ENCODE assay signal across 1 cellular context in genomic region chr6:31831350-31832215, GRCh38.
TF ChIP-seq lines count a peak whose summit lies in the region.

No MANE protein-coding gene starts in this region.

TF ChIP-seq in K562, 482 proteins besides CTCF, POLR2A, EP300 and RAD21 (continued from another document and continues in another):
- TF ChIP-seq PML (IDR thresholded peaks at IDR 0.05; ENCODE audit: low read length), result peak; percentile 9; the same call in 1 of the 2 replicates
- no peak for TF ChIP-seq CREM (IDR thresholded peaks at IDR 0.05; ENCODE audit: low read depth)
- no peak for TF ChIP-seq CHCHD3 (CRISPR knock-in tag; IDR thresholded peaks at IDR 0.05)
- TF ChIP-seq ZBED1 (IDR thresholded peaks at IDR 0.05), result peak; percentile 92; the same call in 1 of the 2 replicates
- TF ChIP-seq HSF4 (CRISPR knock-in tag; IDR thresholded peaks at IDR 0.05; ENCODE audit: borderline replicate concordance), result no peak
- no peak for TF ChIP-seq HMG20B (CRISPR knock-in tag; IDR thresholded peaks at IDR 0.05)
- TF ChIP-seq DEAF1 (CRISPR knock-in tag; IDR thresholded peaks at IDR 0.05), result 0 out of 2 replicates have a peak, but pooled peaks have one; percentile 20
- TF ChIP-seq STAT5B (CRISPR knock-in tag; IDR thresholded peaks at IDR 0.05), result no peak
- TF ChIP-seq TFAM (CRISPR knock-in tag; conservative IDR thresholded peaks at IDR 0.05), result no peak
- TF ChIP-seq ZNF655 (CRISPR knock-in tag; IDR thresholded peaks at IDR 0.05), result no peak
- TF ChIP-seq KAT7 (CRISPR knock-in tag; IDR thresholded peaks at IDR 0.05; ENCODE audit: borderline replicate concordance), result no peak
- TF ChIP-seq L3MBTL2 (IDR thresholded peaks at IDR 0.05), result no peak
- no peak for TF ChIP-seq RNF2 (IDR thresholded peaks at IDR 0.05)
- no peak for TF ChIP-seq ESRRA (IDR thresholded peaks at IDR 0.05; ENCODE audit: borderline replicate concordance, low read depth)
- peak; percentile 82 for TF ChIP-seq ZNF140 (CRISPR knock-in tag; IDR thresholded peaks at IDR 0.05)
- TF ChIP-seq ZNF507 (tag; conservative IDR thresholded peaks at IDR 0.05), result no peak
- TF ChIP-seq RBM14 (IDR thresholded peaks at IDR 0.05; ENCODE audit: borderline replicate concordance, insufficient read depth, low read depth, low read length), result no peak
- TF ChIP-seq BACH1 (tag; IDR thresholded peaks at IDR 0.05), result no peak
- peak; percentile 37; the same call in 1 of the 2 replicates for TF ChIP-seq NKRF (IDR thresholded peaks at IDR 0.05; ENCODE audit: borderline replicate concordance)
- no peak for TF ChIP-seq NFE2L1 (tag; IDR thresholded peaks at IDR 0.05; ENCODE audit: borderline replicate concordance, low read depth)
- 0 out of 2 replicates have a peak, but pooled peaks have one; percentile 45 for TF ChIP-seq SMAD4 (CRISPR knock-in tag; conservative IDR thresholded peaks at IDR 0.05)
- no peak for TF ChIP-seq FUS (optimal IDR thresholded peaks at IDR 0.05; ENCODE audit: low read depth, low read length)
- no peak for TF ChIP-seq ZNF280B (CRISPR knock-in tag; IDR thresholded peaks at IDR 0.05)
- TF ChIP-seq ETV1 (tag; conservative IDR thresholded peaks at IDR 0.05; ENCODE audit: low read depth), result peak; percentile 55; the same call in 1 of the 2 replicates
- TF ChIP-seq SMAD1 (IDR thresholded peaks at IDR 0.05; ENCODE audit: low read depth, low read length, partially characterized antibody), result peak; percentile 30
- TF ChIP-seq MLLT1 (IDR thresholded peaks at IDR 0.05), result peak in 1 of 2 experiments; percentile 54; a peak in 1 of 4 replicates
- TF ChIP-seq ZFPM2 (CRISPR knock-in tag; IDR thresholded peaks at IDR 0.05), result no peak
- TF ChIP-seq SAP30 (IDR thresholded peaks at IDR 0.05; ENCODE audit: borderline replicate concordance, insufficient read depth, low read depth, low read length, poor library complexity, severe bottlenecking), result no peak
- TF ChIP-seq NFIC (IDR thresholded peaks at IDR 0.05), result no peak
- no peak for TF ChIP-seq NONO (IDR thresholded peaks at IDR 0.05; ENCODE audit: low read depth in 2 of 2, low read length in 1 of 2)
- TF ChIP-seq MYNN (IDR thresholded peaks at IDR 0.05), result no peak
- no peak for TF ChIP-seq MYNN (CRISPR knock-in tag; IDR thresholded peaks at IDR 0.05)
- no peak for TF ChIP-seq ZBTB1 (CRISPR knock-in tag; IDR thresholded peaks at IDR 0.05; ENCODE audit: borderline replicate concordance, low read depth)
- peak in 1 of 2 experiments; percentile 43; a peak in 1 of 4 replicates for TF ChIP-seq ETV6 (IDR thresholded peaks at IDR 0.05; ENCODE audit: borderline replicate concordance in 1 of 2, low read depth in 2 of 2, low read length in 1 of 2)
- no peak for TF ChIP-seq ETV6 (CRISPR knock-in tag; IDR thresholded peaks at IDR 0.05; ENCODE audit: borderline replicate concordance)
- no peak for TF ChIP-seq ZNF592 (IDR thresholded peaks at IDR 0.05)
- TF ChIP-seq KLF13 (tag; IDR thresholded peaks at IDR 0.05; ENCODE audit: borderline replicate concordance, low read depth), result 0 out of 2 replicates have a peak, but pooled peaks have one; percentile 23
- no peak for TF ChIP-seq BRF2 (IDR thresholded peaks at IDR 0.05; ENCODE audit: borderline replicate concordance, insufficient read depth, insufficient read length)
- TF ChIP-seq PYGO2 (tag; IDR thresholded peaks at IDR 0.05), result no peak
- peak; percentile 55 for TF ChIP-seq SOX6 (IDR thresholded peaks at IDR 0.05)
- TF ChIP-seq TSC22D4 (tag; IDR thresholded peaks at IDR 0.05), result no peak
- no peak for TF ChIP-seq ZKSCAN3 (CRISPR knock-in tag; IDR thresholded peaks at IDR 0.05)
- TF ChIP-seq COPS2 (conservative IDR thresholded peaks at IDR 0.05), result no peak
- TF ChIP-seq E2F6 (IDR thresholded peaks at IDR 0.05; ENCODE audit: borderline replicate concordance in 1 of 2, extremely low read depth in 1 of 2, insufficient read depth in 1 of 2, insufficient read length in 1 of 2, low read depth in 1 of 2, low read length in 1 of 2, poor library complexity in 1 of 2, severe bottlenecking in 1 of 2), result no peak
- 0 out of 2 replicates have a peak, but pooled peaks have one; percentile 36 for TF ChIP-seq ZNF408 (CRISPR knock-in tag; IDR thresholded peaks at IDR 0.05; ENCODE audit: low read depth)
- TF ChIP-seq SRSF1 (IDR thresholded peaks at IDR 0.05; ENCODE audit: low read depth, low read length), result no peak
- peak; percentile 46; the same call in 1 of the 2 replicates for TF ChIP-seq ZBTB9 (CRISPR knock-in tag; IDR thresholded peaks at IDR 0.05)
- peak in 1 of 2 experiments; percentile 68; a peak in 2 of 4 replicates for TF ChIP-seq RCOR1 (IDR thresholded peaks at IDR 0.05; ENCODE audit: borderline replicate concordance in 1 of 2, low read depth in 2 of 2, low read length in 2 of 2)
- peak; percentile 91; the same call in 1 of the 2 replicates for TF ChIP-seq CAMTA2 (CRISPR knock-in tag; conservative IDR thresholded peaks at IDR 0.05)
- TF ChIP-seq DLX4 (CRISPR knock-in tag; IDR thresholded peaks at IDR 0.05), result no peak
- TF ChIP-seq TAF9B (IDR thresholded peaks at IDR 0.05; ENCODE audit: partially characterized antibody), result no peak
- peak; percentile 21 to 70; a peak in 2 of 4 replicates for TF ChIP-seq MAZ (CRISPR knock-in tag; conservative IDR thresholded peaks at IDR 0.05 in 1 of 2, IDR thresholded peaks at IDR 0.05 in 1 of 2)
- no peak for TF ChIP-seq ERF (CRISPR knock-in tag; IDR thresholded peaks at IDR 0.05)
- TF ChIP-seq ZSCAN29 (IDR thresholded peaks at IDR 0.05), result peak; percentile 73
- TF ChIP-seq ILF3 (IDR thresholded peaks at IDR 0.05; ENCODE audit: borderline replicate concordance), result no peak
